10 cellular contexts compared by ENCODE assay signal in genomic region chr6:131948221-131948661, GRCh38. TPM values are rescaled to one million over a fixed set of nuclear protein-coding genes. Genes with fewer than 3 reads are reported as not detected.
DNase-seq lines count a peak whose midpoint lies in the region; ATAC-seq and TF ChIP-seq lines count a peak whose summit lies in the region.
"Had no signal": no experiment of that assay in that cellular context is flagged by ENCODE, and none has a peak within 500 bp of the region (broad histone marks: within the 10 kb centered on the region; RNA-seq: fewer than 3 reads in every experiment).

No MANE protein-coding gene starts in this region.

- H3K27me3 Mint-ChIP-seq in HFFc6 (ENCODE audit: insufficient read depth) = peaks cover 57% of the 10 kb centered on the region
- peaks cover 44 to 48% of the 10 kb centered on the region in 2 donors for H3K27me3 Mint-ChIP-seq in CD4-positive, alpha-beta memory T cell

- H3K4me1 ChIP-seq in lower lobe of right lung (peaks cover 24% of the 10 kb centered on the region), stomach (peaks cover 13 to 24% (median 17%) of the 10 kb centered on the region in 4 donors)
- peaks cover 7% of the 10 kb centered on the region for H3K4me1 ChIP-seq in CD4-positive, alpha-beta memory T cell (ENCODE audit: insufficient read depth, low read length)

- 71 to 83% (median 81%) methylated on average over 3 of the region's 3 CpGs for WGBS in stomach, 5 donors

- no peak for TF ChIP-seq EP300 in stomach (IDR thresholded peaks at IDR 0.05)

- peaks cover 44% of the 10 kb centered on the region for H3K36me3 Mint-ChIP-seq in HFFc6 (ENCODE audit: low read depth)
- no peaks in the 10 kb centered on the region for H3K36me3 Mint-ChIP-seq in CD4-positive, alpha-beta memory T cell

- peak overlapping the region; percentile 99 for H3K4me3 Mint-ChIP-seq in HFFc6
- H3K4me3 Mint-ChIP-seq in CD4-positive, alpha-beta memory T cell = no peak overlapping the region

- H3K27ac ChIP-seq in lower lobe of right lung = peak overlapping the region; percentile 91
- H3K27ac ChIP-seq in stomach = peak overlapping the region in 4 of 5 donors; percentile 90 to 97 (median 94)
- H3K27ac ChIP-seq in CD4-positive, alpha-beta memory T cell (ENCODE audit: low read depth, low read length) = no peak overlapping the region

- H3K9me3 ChIP-seq in lower lobe of right lung = no peaks in the 10 kb centered on the region
- H3K9me3 ChIP-seq in stomach = no peaks in the 10 kb centered on the region
- H3K9me3 ChIP-seq in CD4-positive, alpha-beta memory T cell (ENCODE audit: control insufficient read depth in 1 of 2, low read length in 2 of 2) = no peaks in the 10 kb centered on the region

- no peaks in the 10 kb centered on the region for H3K36me3 ChIP-seq in lower lobe of right lung
- peaks cover 0 to 9% (median 3%) of the 10 kb centered on the region in 4 donors for H3K36me3 ChIP-seq in stomach
- H3K36me3 ChIP-seq in CD4-positive, alpha-beta memory T cell (ENCODE audit: insufficient read depth, low read length) = no peaks in the 10 kb centered on the region

- ATAC-seq in lower lobe of right lung (no peak), GM18502 (IDR thresholded peaks at IDR 0.05; ENCODE audit: poor library complexity, unreplicated experiment) (no peak)

- no peaks in the 10 kb centered on the region for H3K27me3 ChIP-seq in lower lobe of right lung (ENCODE audit: low read depth)
- peaks cover 0 to 7% (median 0%) of the 10 kb centered on the region in 3 donors for H3K27me3 ChIP-seq in stomach
- H3K27me3 ChIP-seq in CD4-positive, alpha-beta memory T cell (ENCODE audit: insufficient read depth, low read length) = peaks cover 8% of the 10 kb centered on the region

- H3K4me3 ChIP-seq in choroid plexus epithelial cell (ENCODE audit: low read depth, low read length) (peak overlapping the region; percentile 82), lower lobe of right lung (peak overlapping the region; percentile 61), stomach (peak overlapping the region; percentile 72 to 87 (median 80))
- no peak overlapping the region for H3K4me3 ChIP-seq in CD4-positive, alpha-beta memory T cell (ENCODE audit: low read length in 2 of 2)

- CTCF ChIA-PET in CD4-positive, alpha-beta memory T cell (lab: Charles Lee; ENCODE audit: partially characterized antibody) = no interaction called here

- peak; percentile 62 for DNase-seq in HFFc6
- peak; percentile 82 for DNase-seq in choroid plexus epithelial cell (ENCODE audit: low read depth)
- no peak for DNase-seq in lower lobe of right lung
- no peak for DNase-seq in stomach
- no peak for DNase-seq in CD4-positive, alpha-beta memory T cell
- no peak for DNase-seq in cerebellar cortex (ENCODE audit: low spot score)
- DNase-seq in CD1c-positive myeloid dendritic cell (ENCODE audit: extremely low spot score) = no peak
- DNase-seq: DMS153, NCI-H1694 had no signal

- intact Hi-C loops in lower lobe of right lung (cut with DNase I) = no loop called here
- intact Hi-C loops in stomach (cut with DNase I; ENCODE audit: low total_unique reads) = no loop called here
- intact Hi-C loops in CD4-positive, alpha-beta memory T cell (cut with micrococcal nuclease) = no loop called here

- POLR2A ChIA-PET in CD4-positive, alpha-beta memory T cell (lab: Charles Lee; ENCODE audit: partially characterized antibody) = no interaction called here

- H3K27ac Mint-ChIP-seq in HFFc6 = peak overlapping the region; percentile 97
- no peak overlapping the region for H3K27ac Mint-ChIP-seq in CD4-positive, alpha-beta memory T cell

- no peak for TF ChIP-seq POLR2A in stomach (IDR thresholded peaks at IDR 0.05)

- peaks cover 71% of the 10 kb centered on the region for H3K4me1 Mint-ChIP-seq in HFFc6 (ENCODE audit: low read depth)
- peaks cover 7 to 18% (median 8%) of the 10 kb centered on the region in 4 donors for H3K4me1 Mint-ChIP-seq in CD4-positive, alpha-beta memory T cell

- H3K9me3 Mint-ChIP-seq in HFFc6 = peaks cover 28% of the 10 kb centered on the region
- H3K9me3 Mint-ChIP-seq in CD4-positive, alpha-beta memory T cell = peaks cover 0 to 3% (median 0%) of the 10 kb centered on the region in 8 donors

- TF ChIP-seq CTCF in HFFc6 (IDR thresholded peaks at IDR 0.05) (no peak), choroid plexus epithelial cell (conservative IDR thresholded peaks at IDR 0.05; ENCODE audit: low read depth, low read length) (no peak), lower lobe of right lung (IDR thresholded peaks at IDR 0.05) (no peak), stomach (IDR thresholded peaks at IDR 0.05) (no peak)

RNA-seq across cellular contexts. Expression of gene CCN2, which starts 2.9 kb away (rescaled TPM):
- total RNA-seq in HFFc6 (2021; fragmentation: NEBNext Ultra II Directional; extraction: Animal tissue kit (Norgen Biotek cat#: 25700)) = 100 to 1,000 TPM; 493 to 923 (median 550) TPM
- total RNA-seq in lower lobe of right lung = 83.1 TPM
- total RNA-seq in stomach = 100 to 1,000 TPM in 3 of 5 donors, 10 to 100 TPM in 2; 89.3 to 317 (median 130) TPM
- polyA plus RNA-seq in stomach = 10 to 100 TPM; 38.5 to 45.4 (median 40.3) TPM
- not detected for total RNA-seq in CD4-positive, alpha-beta memory T cell
- not detected for polyA plus RNA-seq in CD4-positive, alpha-beta memory T cell

Comparison
In these comparisons a context has a peak if more than half of its experiments do, and no peak if none do; other contexts are left out.
1. DNase-seq: peak in HFFc6 (single experiment) and choroid plexus epithelial cell (single experiment); none in lower lobe of right lung (single experiment), stomach (single experiment), CD4-positive, alpha-beta memory T cell (0 of 5), cerebellar cortex (single experiment) and CD1c-positive myeloid dendritic cell (single experiment).
2. H3K4me3 ChIP-seq: peak in choroid plexus epithelial cell (single experiment), lower lobe of right lung (single experiment) and stomach (4 of 4); none in CD4-positive, alpha-beta memory T cell (0 of 2).
3. RNA of gene CCN2, which starts 2.9 kb away (total RNA-seq): 493 to 923 TPM in HFFc6, 89.3 to 317 TPM in stomach and 83.1 TPM in lower lobe of right lung (single experiment); not detected in CD4-positive, alpha-beta memory T cell; every median in the first group is over 10 times any median in the second.